ENCODE assay signal across 29 cellular contexts in the genomic region with DNA sequence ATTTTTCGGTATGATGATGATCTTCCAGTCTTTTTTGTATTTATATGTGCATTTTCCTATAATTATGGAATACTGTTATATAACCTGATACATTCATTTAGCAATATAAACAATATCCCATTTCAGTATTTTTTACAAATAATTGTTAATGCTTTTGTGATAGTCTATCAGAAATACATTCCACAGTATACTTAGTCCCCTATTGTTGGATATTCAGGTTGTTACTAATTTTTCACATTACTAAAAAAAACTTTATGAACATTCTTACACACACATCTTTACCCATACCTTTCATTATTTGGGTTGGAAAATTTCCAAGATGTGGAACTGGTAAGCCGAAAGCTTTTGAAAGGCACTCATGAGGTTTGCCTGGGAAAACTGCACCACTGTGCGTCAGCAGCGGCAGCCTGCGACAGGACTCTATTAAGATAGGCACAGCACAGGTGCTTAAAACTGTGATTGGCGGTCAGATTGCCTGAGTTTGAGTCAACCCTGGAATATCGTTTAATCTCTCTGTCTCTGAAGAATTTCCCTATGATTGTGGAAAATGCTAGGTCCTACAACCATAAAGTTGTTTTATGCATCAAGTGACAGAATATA.
"Had no signal": no experiment of that assay in that cellular context is flagged by ENCODE, and none has a peak within 500 bp of the region (broad histone marks: within the 10 kb centered on the region; RNA-seq: fewer than 3 reads in every experiment).

No MANE protein-coding gene starts in this region.

- H3K27me3 ChIP-seq: gastroesophageal sphincter, heart left ventricle, hepatocyte, right lobe of liver, transverse colon, upper lobe of right lung, uterus had no signal

- H3K4me2 ChIP-seq: hepatocyte had no signal

- H3K4me1 ChIP-seq: foreskin keratinocyte, gastroesophageal sphincter, right lobe of liver, suprapubic skin, upper lobe of right lung, uterus had no signal

- H3K36me3 Mint-ChIP-seq: mesothelial cell of epicardium had no signal

- H2AFZ ChIP-seq: hepatocyte had no signal

- H3K9me3 ChIP-seq: gastroesophageal sphincter, heart left ventricle, mucosa of descending colon, right lobe of liver, suprapubic skin, transverse colon, upper lobe of right lung, uterus had no signal

- H3K4me3 ChIP-seq: gastroesophageal sphincter, heart left ventricle, hepatocyte, mucosa of descending colon, right lobe of liver, suprapubic skin, transverse colon, upper lobe of right lung, uterus had no signal

- H3K27ac ChIP-seq: epithelial cell of prostate, foreskin keratinocyte, gastroesophageal sphincter, heart left ventricle, hepatocyte, right lobe of liver, suprapubic skin, transverse colon, upper lobe of right lung, uterus had no signal

- H3K27ac Mint-ChIP-seq: endodermal cell; mesothelial cell of epicardium; naive B cell; stimulated activated naive B cell treated with anti-CD40 and anti-IgM and Interleukin-4, amounts not matched to agents 10 μg/mL and 1 μg/mL and 100 μg/mL, for 72 hours; stimulated activated naive CD8-positive, alpha-beta T cell treated with anti-CD3 and anti-CD28 coated beads, Interleukin-15, Interleukin-2, amounts not matched to agents 100 ng/mL and 50 ng/mL, for 24 hours had no signal

- H3K4me3 Mint-ChIP-seq: endodermal cell; mesothelial cell of epicardium; naive B cell; natural killer cell treated with Interleukin-12 subunit alpha and Interleukin-12 subunit beta and Interleukin-15 and Interleukin-18, amount 100 ng/mL, for 72 hours; stimulated activated naive B cell treated with anti-CD40 and anti-IgM and Interleukin-4, amounts not matched to agents 10 μg/mL and 1 μg/mL and 100 μg/mL, for 72 hours; stimulated activated naive CD8-positive, alpha-beta T cell treated with anti-CD3 and anti-CD28 coated beads, Interleukin-15, Interleukin-2, amounts not matched to agents 100 ng/mL and 50 ng/mL, for 24 hours had no signal

- H3K9me3 Mint-ChIP-seq: mesothelial cell of epicardium had no signal

- DNase-seq: cortex of kidney; effector CD8-positive, alpha-beta T cell; endodermal cell; foreskin keratinocyte; heart left ventricle; kidney; mesenchymal stem cell; mucosa of descending colon; naive B cell; nucleus accumbens; posterior cingulate gyrus; retina; right lobe of liver; small intestine; stimulated activated CD4-positive, alpha-beta T cell treated with anti-CD3 and anti-CD28 coated beads, Interleukin-15, amount 100 ng/mL, for 24 hours; stimulated activated CD4-positive, alpha-beta T cell treated with anti-CD3 and anti-CD28 coated beads, Interleukin-2, amount 100 ng/mL, for 48 hours; stimulated activated naive B cell treated with anti-CD40 and anti-IgM and Interleukin-4, amounts not matched to agents 10 μg/mL and 1 μg/mL and 100 μg/mL, for 72 hours; transverse colon; upper lobe of right lung; uterus had no signal

- H3K36me3 ChIP-seq: gastroesophageal sphincter, heart left ventricle, right lobe of liver, suprapubic skin, transverse colon, upper lobe of right lung, uterus had no signal

- H3K79me2 ChIP-seq: hepatocyte had no signal

- ATAC-seq: esophagus mucosa; foreskin keratinocyte; gastroesophageal sphincter; heart left ventricle; left lobe of liver; mucosa of descending colon; natural killer cell treated with Interleukin-12 subunit alpha and Interleukin-12 subunit beta and Interleukin-15 and Interleukin-18, amount 100 ng/mL, for 72 hours; stimulated activated naive B cell treated with anti-CD40 and anti-IgM and Interleukin-4, amounts not matched to agents 10 μg/mL and 1 μg/mL and 100 μg/mL, for 72 hours had no signal
